8 cellular contexts compared by ENCODE assay signal in the genomic region with DNA sequence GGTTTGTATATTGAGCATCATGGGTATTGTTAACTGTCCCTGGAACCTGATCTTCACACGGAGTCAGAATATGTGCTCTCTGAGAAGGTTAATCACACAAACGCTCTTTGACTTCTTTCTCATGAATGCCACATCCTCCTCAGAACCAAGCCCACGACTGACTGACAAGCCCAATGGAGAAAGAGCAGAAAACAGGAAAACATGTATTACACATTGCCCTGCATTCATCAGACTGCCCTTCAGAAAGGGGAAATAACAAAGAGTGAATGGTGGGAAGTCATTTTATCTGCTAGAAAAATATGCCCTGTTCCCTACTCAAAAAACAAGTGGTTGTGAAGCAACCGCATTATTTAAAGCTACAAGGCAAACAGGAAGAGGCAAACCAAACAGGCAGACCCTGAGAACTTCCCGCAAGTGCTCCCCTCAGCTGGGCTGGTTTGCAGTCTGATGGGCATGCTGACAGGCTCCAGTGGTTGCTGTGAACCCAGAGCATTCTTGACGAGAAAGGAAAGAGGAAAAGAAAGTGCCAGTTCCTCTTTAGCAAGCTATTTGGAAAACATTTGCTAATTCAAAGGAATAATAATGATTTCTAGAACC.
DNase-seq lines count a peak whose midpoint lies in the region; ATAC-seq and TF ChIP-seq lines count a peak whose summit lies in the region.

No MANE protein-coding gene starts in this region.

- ATAC-seq in activated CD8-positive, alpha-beta memory T cell treated with anti-CD3 and anti-CD28 coated beads, Interleukin-2, amount 10 ng/mL, durations not matched to agents 7 days and 5 days, result peak; percentile 77
- peak; percentile 72 for ATAC-seq in stimulated activated naive CD8-positive, alpha-beta T cell treated with anti-CD3 and anti-CD28 coated beads, Interleukin-15, Interleukin-2, amounts not matched to agents 100 U/mL and 50 U/mL, for 24 hours

- H3K4me1 Mint-ChIP-seq in activated CD8-positive, alpha-beta memory T cell treated with anti-CD3 and anti-CD28 coated beads, Interleukin-2, amount 10 ng/mL, durations not matched to agents 7 days and 5 days, result peaks cover 10% of the 10 kb centered on the region

- no peaks in the 10 kb centered on the region for H4K20me1 ChIP-seq in Loucy (ENCODE audit: insufficient read depth, low read length, poor library complexity, severe bottlenecking)

- peak; percentile 75 for DNase-seq in activated CD8-positive, alpha-beta memory T cell treated with anti-CD3 and anti-CD28 coated beads, Interleukin-2, amount 10 ng/mL, durations not matched to agents 7 days and 5 days
- no peak for DNase-seq in activated CD8-positive, alpha-beta memory T cell treated with anti-CD3 and anti-CD28 coated beads, Interleukin-2, amount 50 U/mL, for 4 hours
- peak; percentile 74 for DNase-seq in globus pallidus (ENCODE audit: low spot score)
- peak; percentile 29 for DNase-seq in stimulated activated naive CD8-positive, alpha-beta T cell treated with anti-CD3 and anti-CD28 coated beads, Interleukin-15, Interleukin-2, amounts not matched to agents 100 U/mL and 50 U/mL, for 24 hours
- no peak for DNase-seq in GOT3 (lab: John Stamatoyannopoulos, UW)
- DNase-seq in glomerular visceral epithelial cell (ENCODE audit: extremely low spot score), result no peak
- DNase-seq in NCI-H2081 treated with DMSO at 0.1 percent for 48 hours (lab: John Stamatoyannopoulos, UW), result no peak

- no peaks in the 10 kb centered on the region for H3F3A ChIP-seq in Loucy (ENCODE audit: low read depth)

- H3K9me3 ChIP-seq in Loucy (ENCODE audit: insufficient read depth, low read depth, low read length), result no peaks in the 10 kb centered on the region

- no peaks in the 10 kb centered on the region for H3K36me3 ChIP-seq in Loucy (ENCODE audit: insufficient read depth, low read length)

- H3K9ac ChIP-seq in Loucy (ENCODE audit: low read depth, low read length, poor library complexity, severe bottlenecking), result peak overlapping the region; percentile 58

- H3K9me2 ChIP-seq in Loucy (replicated peaks; ENCODE audit: low read depth, low read length), result no peaks in the 10 kb centered on the region

- peaks cover 2% of the 10 kb centered on the region for H3K9me3 Mint-ChIP-seq in activated CD8-positive, alpha-beta memory T cell treated with anti-CD3 and anti-CD28 coated beads, Interleukin-2, amount 10 ng/mL, durations not matched to agents 7 days and 5 days (ENCODE audit: low read depth)

- H3K27me3 Mint-ChIP-seq in activated CD8-positive, alpha-beta memory T cell treated with anti-CD3 and anti-CD28 coated beads, Interleukin-2, amount 10 ng/mL, durations not matched to agents 7 days and 5 days, result no peaks in the 10 kb centered on the region

- H3K27me3 ChIP-seq in Loucy (ENCODE audit: insufficient read depth, low read length, poor library complexity, severe bottlenecking), result no peaks in the 10 kb centered on the region

- H3K4me1 ChIP-seq in Loucy (ENCODE audit: insufficient read depth, low read length, poor library complexity, severe bottlenecking), result peaks cover 23% of the 10 kb centered on the region

- H3K27ac Mint-ChIP-seq in activated CD8-positive, alpha-beta memory T cell treated with anti-CD3 and anti-CD28 coated beads, Interleukin-2, amount 10 ng/mL, durations not matched to agents 7 days and 5 days, result no peak overlapping the region

- CTCF ChIA-PET in activated CD8-positive, alpha-beta memory T cell treated with anti-CD3 and anti-CD28 coated beads, Interleukin-2, amount 10 ng/mL, durations not matched to agents 7 days and 5 days (lab: Charles Lee), result no interaction called here

- peaks cover 8% of the 10 kb centered on the region for H3K36me3 Mint-ChIP-seq in activated CD8-positive, alpha-beta memory T cell treated with anti-CD3 and anti-CD28 coated beads, Interleukin-2, amount 10 ng/mL, durations not matched to agents 7 days and 5 days

- peak overlapping the region; percentile 81 for H2AFZ ChIP-seq in Loucy (ENCODE audit: low read length)

- H3K4me3 ChIP-seq in Loucy (ENCODE audit: low read length, poor library complexity, severe bottlenecking), result peak overlapping the region; percentile 62

- H3K4me2 ChIP-seq in Loucy (ENCODE audit: low read depth, low read length, poor library complexity, severe bottlenecking), result peak overlapping the region; percentile 64

- no peak for TF ChIP-seq CTCF in Loucy (conservative IDR thresholded peaks at IDR 0.05; ENCODE audit: low read length)

- no peaks in the 10 kb centered on the region for H3K79me2 ChIP-seq in Loucy (ENCODE audit: insufficient read depth, low read length)

- H3K4me3 Mint-ChIP-seq in activated CD8-positive, alpha-beta memory T cell treated with anti-CD3 and anti-CD28 coated beads, Interleukin-2, amount 10 ng/mL, durations not matched to agents 7 days and 5 days, result no peak overlapping the region

Comparison
In these comparisons a context has a peak if more than half of its experiments do, and no peak if none do; other contexts are left out.
1. DNase-seq: peak in activated CD8-positive, alpha-beta memory T cell treated with anti-CD3 and anti-CD28 coated beads, Interleukin-2, amount 10 ng/mL, durations not matched to agents 7 days and 5 days (single experiment), globus pallidus (single experiment) and stimulated activated naive CD8-positive, alpha-beta T cell treated with anti-CD3 and anti-CD28 coated beads, Interleukin-15, Interleukin-2, amounts not matched to agents 100 U/mL and 50 U/mL, for 24 hours (single experiment); none in activated CD8-positive, alpha-beta memory T cell treated with anti-CD3 and anti-CD28 coated beads, Interleukin-2, amount 50 U/mL, for 4 hours (single experiment), GOT3 (single experiment), glomerular visceral epithelial cell (single experiment) and NCI-H2081 treated with DMSO at 0.1 percent for 48 hours (single experiment).